In genomic region chr2:234288974-234289455, GRCh38 we compare ENCODE assay signal across 8 cellular contexts.
DNase-seq lines count a peak whose midpoint lies in the region; TF ChIP-seq lines count a peak whose summit lies in the region.

No MANE protein-coding gene starts in this region.

- no peak overlapping the region for H3K9ac ChIP-seq in neural cell (ENCODE audit: low read length)

- H3K9me3 Mint-ChIP-seq in type B pancreatic cell = no peaks in the 10 kb centered on the region

- H2AFZ ChIP-seq in neural cell (ENCODE audit: low read depth, low read length) = no peak overlapping the region

- no peak for TF ChIP-seq EP300 in neural cell (conservative IDR thresholded peaks at IDR 0.05; ENCODE audit: poor library complexity, severe bottlenecking)

- no peaks in the 10 kb centered on the region for H3F3A ChIP-seq in neural cell (ENCODE audit: insufficient read depth, low read length, poor library complexity, severe bottlenecking)

- H3K36me3 Mint-ChIP-seq in type B pancreatic cell = no peaks in the 10 kb centered on the region

- no peaks in the 10 kb centered on the region for H4K20me1 ChIP-seq in neural cell (ENCODE audit: insufficient read depth)

- TF ChIP-seq CTCF in A673 (conservative IDR thresholded peaks at IDR 0.05; ENCODE audit: low read depth, low read length) = peak; percentile 91
- TF ChIP-seq CTCF in neural cell (IDR thresholded peaks at IDR 0.05; ENCODE audit: poor library complexity, severe bottlenecking) = peak; percentile 51
- peak; percentile 87 for TF ChIP-seq CTCF in type B pancreatic cell (conservative IDR thresholded peaks at IDR 0.05)

- no peaks in the 10 kb centered on the region for H3K27me3 ChIP-seq in A673 (replicated peaks; ENCODE audit: insufficient read depth, low read depth, low read length, poor library complexity)
- no peaks in the 10 kb centered on the region for H3K27me3 ChIP-seq in neural cell (ENCODE audit: insufficient read depth, low read depth, low read length)

- H3K36me3 ChIP-seq in A673 (ENCODE audit: insufficient read depth, low read length, poor library complexity, severe bottlenecking) (no peaks in the 10 kb centered on the region), neural cell (ENCODE audit: insufficient read depth, low read length) (no peaks in the 10 kb centered on the region)

- no peaks in the 10 kb centered on the region for H3K9me2 ChIP-seq in neural cell (ENCODE audit: insufficient read depth, low read length)

- H3K27ac Mint-ChIP-seq in type B pancreatic cell = no peak overlapping the region

- peaks cover 10% of the 10 kb centered on the region for H3K4me1 Mint-ChIP-seq in type B pancreatic cell (ENCODE audit: unreplicated experiment)

- BruUV-seq in A673 (replicated peaks; lab: Mats Ljungman, UMichigan) = no TSS peak

- DNase-seq in A673 (ENCODE audit: low spot score) = peak; percentile 61
- peak; percentile 37 for DNase-seq in GM19238 (ENCODE audit: insufficient read length, low spot score)
- DNase-seq in NCI-H748 treated with DMSO at 0.1 percent for 48 hours (lab: John Stamatoyannopoulos, UW) = peak; percentile 63
- peak; percentile 88 for DNase-seq in activated CD8-positive, alpha-beta memory T cell treated with anti-CD3 and anti-CD28 coated beads, Interleukin-2, amount 50 U/mL, for 48 hours
- DNase-seq in erythroblast (lab: John Stamatoyannopoulos, UW) = peak; percentile 36 to 68
- peak; percentile 77 for DNase-seq in type B pancreatic cell (ENCODE audit: extremely low spot score, unreplicated experiment)
- DNase-seq in NCI-H446 treated with DMSO at 0.1 percent for 48 hours (lab: John Stamatoyannopoulos, UW) = no peak

- intact Hi-C loops in A673 (cut with micrococcal nuclease; ENCODE audit: unreplicated experiment) = loop anchor here (1.0 to 10.0 kb wide), 5 partner anchors 152 to 828 kb away; no protein-coding TSS in a partner anchor

- H3K27ac ChIP-seq in A673 (ENCODE audit: low read depth, low read length, poor library complexity, severe bottlenecking) = no peak overlapping the region
- H3K27ac ChIP-seq in neural cell (ENCODE audit: low read length) = no peak overlapping the region

- H3K4me2 ChIP-seq in neural cell (ENCODE audit: low read length) = no peak overlapping the region

- no peaks in the 10 kb centered on the region for H3K27me3 Mint-ChIP-seq in type B pancreatic cell

- H3K9me3 ChIP-seq in A673 (ENCODE audit: low read depth, low read length, poor library complexity, severe bottlenecking) (no peaks in the 10 kb centered on the region), neural cell (ENCODE audit: low read length) (no peaks in the 10 kb centered on the region)

- H3K4me3 ChIP-seq in A673 (ENCODE audit: low read depth, low read length, poor library complexity, severe bottlenecking) = no peak overlapping the region
- no peak overlapping the region for H3K4me3 ChIP-seq in neural cell (ENCODE audit: low read length)

- CTCF ChIA-PET in A673 (lab: Charles Lee) = interaction anchor here (0.5 to 1.6 kb wide), 5 partner anchors 153 to 1305 kb away, joined by 3 to 6 read pairs (median 5); partner anchors contain the start of gene ARL4C

- no peak overlapping the region for H3K4me3 Mint-ChIP-seq in type B pancreatic cell

- no peaks in the 10 kb centered on the region for H3K4me1 ChIP-seq in A673 (ENCODE audit: insufficient read depth, low read length, poor library complexity, severe bottlenecking)

- TF ChIP-seq RAD21 in neural cell (conservative IDR thresholded peaks at IDR 0.05) = peak; percentile 39

- POLR2A ChIA-PET in A673 (lab: Charles Lee; ENCODE audit: low non-redundant PET) = interaction anchor here (0.6 kb wide), 1 partner anchor 53 kb away, joined by 3 read pairs; no protein-coding TSS in a partner anchor

- no peak for TF ChIP-seq POLR2A in erythroblast (IDR thresholded peaks at IDR 0.05; ENCODE audit: low read length)

- H3K79me2 ChIP-seq in neural cell (replicated peaks; ENCODE audit: insufficient read depth, low read length) = no peaks in the 10 kb centered on the region

TF ChIP-seq in neural cell, 6 proteins besides CTCF, POLR2A, EP300 and RAD21:
- TF ChIP-seq POLR2AphosphoS5 (IDR thresholded peaks at IDR 0.05) (no peak), SMC3 (conservative IDR thresholded peaks at IDR 0.05; ENCODE audit: poor library complexity) (peak; percentile 49)
